ENCODE assay signal across 1 cellular context in genomic region chr19:19064811-19065745, GRCh38.
TF ChIP-seq lines count a peak whose summit lies in the region.

No MANE protein-coding gene starts in this region.

TF ChIP-seq in IMR-90, 13 proteins besides CTCF, POLR2A, EP300 and RAD21 (continued from another document):
- no peak for TF ChIP-seq ELK1 (IDR thresholded peaks at IDR 0.05; ENCODE audit: borderline replicate concordance, low read depth, low read length)
- TF ChIP-seq RFX5 (IDR thresholded peaks at IDR 0.05; ENCODE audit: low read depth, low read length) = no peak
